ENCODE assay signal across 8 cellular contexts in the genomic region with DNA sequence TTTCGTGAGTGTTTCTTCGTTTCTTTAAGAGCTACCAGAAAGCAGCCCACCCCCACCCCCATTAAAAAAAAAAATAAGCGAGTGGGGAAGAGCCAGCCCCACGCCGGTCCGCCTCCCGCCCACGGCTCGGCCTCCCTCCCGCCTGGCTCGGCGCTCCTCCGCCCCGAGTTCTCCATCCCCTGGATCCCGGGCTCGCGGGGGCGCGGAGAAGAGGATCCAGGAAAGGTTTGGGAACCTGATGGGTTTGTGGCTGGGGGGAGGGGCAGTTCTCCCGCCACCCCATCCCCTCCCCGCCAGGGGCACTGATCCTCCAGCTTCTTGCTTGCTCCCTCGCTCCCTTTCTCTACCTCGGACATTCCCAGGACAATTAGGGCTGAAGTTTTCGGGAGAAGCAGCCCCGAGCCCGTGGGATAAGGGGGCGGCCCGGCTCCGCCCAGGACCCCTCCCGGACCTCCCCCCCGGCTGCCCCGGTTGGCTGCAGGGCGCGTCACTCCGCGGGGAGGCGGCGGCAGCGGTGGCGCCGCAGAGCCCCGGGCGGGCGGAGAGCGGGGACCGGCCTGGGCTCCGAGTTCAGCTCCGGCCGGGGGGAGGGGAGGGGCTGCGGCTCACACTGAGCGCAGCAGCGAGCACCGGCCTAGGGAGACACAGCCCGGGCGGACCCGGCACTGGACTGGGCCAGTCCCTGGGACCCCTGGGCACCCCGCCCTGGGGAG. TPM values are rescaled to one million over a fixed set of nuclear protein-coding genes. Genes with fewer than 3 reads are reported as not detected.
DNase-seq lines count a peak whose midpoint lies in the region; ATAC-seq and TF ChIP-seq lines count a peak whose summit lies in the region.

No MANE protein-coding gene starts in this region.

- no peak overlapping the region for H3K4me3 Mint-ChIP-seq in stimulated activated memory B cell treated with anti-CD40 and anti-IgM and Interleukin-4, amounts not matched to agents 10 μg/mL and 1 μg/mL and 100 μg/mL, for 72 hours

- H3K27ac Mint-ChIP-seq in stimulated activated memory B cell treated with anti-CD40 and anti-IgM and Interleukin-4, amounts not matched to agents 10 μg/mL and 1 μg/mL and 100 μg/mL, for 72 hours, result no peak overlapping the region

- TF ChIP-seq POLR2A in Peyer's patch (IDR thresholded peaks at IDR 0.05), result no peak

- H3K27me3 ChIP-seq in Peyer's patch (peaks cover 0 to 40% of the 10 kb centered on the region in 2 donors), foreskin keratinocyte (peaks cover 99% of the 10 kb centered on the region), osteoblast (ENCODE audit: insufficient read depth, low read length) (peaks cover 12% of the 10 kb centered on the region)

- H3K4me1 ChIP-seq in Peyer's patch (peaks cover 0 to 30% (median 0%) of the 10 kb centered on the region in 4 donors), foreskin keratinocyte (no peaks in the 10 kb centered on the region), osteoblast (ENCODE audit: insufficient read depth, low read length) (no peaks in the 10 kb centered on the region)

- no peaks in the 10 kb centered on the region for H3K79me2 ChIP-seq in osteoblast (ENCODE audit: insufficient read depth, low read length)

- ATAC-seq in foreskin keratinocyte (peak; percentile 34), GM19455 (IDR thresholded peaks at IDR 0.05; ENCODE audit: unreplicated experiment) (no peak), HG03045 (IDR thresholded peaks at IDR 0.05; ENCODE audit: unreplicated experiment) (no peak)
- ATAC-seq in stimulated activated memory B cell treated with anti-CD40 and anti-IgM and Interleukin-4, amounts not matched to agents 10 μg/mL and 1 μg/mL and 100 μg/mL, for 72 hours, result no peak

- H3K27me3 Mint-ChIP-seq in stimulated activated memory B cell treated with anti-CD40 and anti-IgM and Interleukin-4, amounts not matched to agents 10 μg/mL and 1 μg/mL and 100 μg/mL, for 72 hours, result peaks cover 80% of the 10 kb centered on the region

- TF ChIP-seq CTCF in Peyer's patch (IDR thresholded peaks at IDR 0.05) (no peak), foreskin keratinocyte (conservative IDR thresholded peaks at IDR 0.05) (no peak), osteoblast (IDR thresholded peaks at IDR 0.05; ENCODE audit: extremely low read depth, low read depth, low read length) (no peak)

- peak overlapping the region; percentile 82 for H3K4me2 ChIP-seq in osteoblast (ENCODE audit: insufficient read depth, low read length)

- peak overlapping the region; percentile 32 to 66 (median 54) for H3K27ac ChIP-seq in Peyer's patch
- no peak overlapping the region for H3K27ac ChIP-seq in foreskin keratinocyte
- H3K27ac ChIP-seq in osteoblast (ENCODE audit: low read depth, low read length), result no peak overlapping the region

- H3K9me3 Mint-ChIP-seq in stimulated activated memory B cell treated with anti-CD40 and anti-IgM and Interleukin-4, amounts not matched to agents 10 μg/mL and 1 μg/mL and 100 μg/mL, for 72 hours, result peaks cover 4% of the 10 kb centered on the region

- H3K36me3 ChIP-seq in Peyer's patch (no peaks in the 10 kb centered on the region), osteoblast (ENCODE audit: insufficient read depth, low read length) (no peaks in the 10 kb centered on the region)

- DNase-seq in GM03348 (ENCODE audit: low spot score) (peak; percentile 95), Peyer's patch (no peak), foreskin keratinocyte (no peak), osteoblast (ENCODE audit: insufficient read length, low spot score, missing footprints) (peak; percentile 91), NOMO-1 treated with DMSO at 0.1 percent for 48 hours (lab: John Stamatoyannopoulos, UW; ENCODE audit: unreplicated experiment) (no peak)

- H3K4me1 Mint-ChIP-seq in stimulated activated memory B cell treated with anti-CD40 and anti-IgM and Interleukin-4, amounts not matched to agents 10 μg/mL and 1 μg/mL and 100 μg/mL, for 72 hours, result no peaks in the 10 kb centered on the region

- H4K20me1 ChIP-seq in osteoblast (ENCODE audit: insufficient read depth, low read length), result no peaks in the 10 kb centered on the region

- H3K9me3 ChIP-seq in Peyer's patch (peaks cover 0 to 4% (median 0%) of the 10 kb centered on the region in 4 donors), osteoblast (ENCODE audit: low read depth, low read length) (no peaks in the 10 kb centered on the region)

- H2AFZ ChIP-seq in osteoblast (ENCODE audit: low read length), result peak overlapping the region; percentile 51

- H3K36me3 Mint-ChIP-seq in stimulated activated memory B cell treated with anti-CD40 and anti-IgM and Interleukin-4, amounts not matched to agents 10 μg/mL and 1 μg/mL and 100 μg/mL, for 72 hours, result peaks cover 10% of the 10 kb centered on the region

- H3K4me3 ChIP-seq in Peyer's patch, result peak overlapping the region; percentile 5 to 53 (median 38)
- H3K4me3 ChIP-seq in osteoblast (ENCODE audit: insufficient read depth, low read length), result peak overlapping the region; percentile 69

RNA-seq across cellular contexts. Expression of gene SALL1, which starts 1.0 kb away (rescaled TPM):
- total RNA-seq in Peyer's patch (10 to 100 TPM in 1 of 4 donors, 1 to 10 TPM in 2, under 1 TPM in 1; 0.53 to 12.4 (median 2.5) TPM), foreskin keratinocyte (not detected in 2 replicates), osteoblast (under 0.01 TPM in 2 replicates)
- polyA plus RNA-seq in foreskin keratinocyte, result not detected in 2 replicates

Comparison
In these comparisons a context has a peak if more than half of its experiments do, and no peak if none do; other contexts are left out.
1. DNase-seq: peak in GM03348 (single experiment) and osteoblast (single experiment); none in Peyer's patch (0 of 3), foreskin keratinocyte (0 of 2) and NOMO-1 treated with DMSO at 0.1 percent for 48 hours (single experiment).
2. H3K27ac ChIP-seq: peak in Peyer's patch (4 of 4); none in foreskin keratinocyte (single experiment) and osteoblast (single experiment).